ENCODE assay signal across 15 cellular contexts in genomic region chr6:82145926-82146452, GRCh38.
"Had no signal": no experiment of that assay in that cellular context is flagged by ENCODE, and none has a peak within 500 bp of the region (broad histone marks: within the 10 kb centered on the region; RNA-seq: fewer than 3 reads in every experiment).

No MANE protein-coding gene starts in this region.

- H3K4me1 ChIP-seq: parathyroid adenoma, thyroid gland had no signal

- DNase-seq: activated CD4-positive, alpha-beta memory T cell treated with anti-CD3 and anti-CD28 coated beads, Interleukin-2, amount 10 ng/mL, durations not matched to agents 7 days and 5 days; activated CD4-positive, alpha-beta T cell treated with anti-CD3 and anti-CD28 coated beads for 36 hours; activated naive CD4-positive, alpha-beta T cell; aorta; caudate nucleus; effector CD4-positive, alpha-beta T cell; kidney; retina; thyroid gland had no signal

- H3K27ac ChIP-seq: gastroesophageal sphincter, parathyroid adenoma, thyroid gland, VCaP had no signal

- H3K9ac ChIP-seq: parathyroid adenoma had no signal

- H3K4me3 ChIP-seq: gastroesophageal sphincter, hepatocyte, skin epidermis, thyroid gland, vagina had no signal

- H2AFZ ChIP-seq: parathyroid adenoma had no signal

- H3K36me3 ChIP-seq: gastroesophageal sphincter, thyroid gland, vagina had no signal

- H3K9me3 ChIP-seq: gastroesophageal sphincter, thyroid gland, vagina had no signal

- ATAC-seq: activated CD4-positive, alpha-beta T cell treated with anti-CD3 and anti-CD28 coated beads for 36 hours; gastroesophageal sphincter had no signal

- H3K27me3 ChIP-seq: gastroesophageal sphincter, hepatocyte, thyroid gland, vagina had no signal
